In the genomic region with DNA sequence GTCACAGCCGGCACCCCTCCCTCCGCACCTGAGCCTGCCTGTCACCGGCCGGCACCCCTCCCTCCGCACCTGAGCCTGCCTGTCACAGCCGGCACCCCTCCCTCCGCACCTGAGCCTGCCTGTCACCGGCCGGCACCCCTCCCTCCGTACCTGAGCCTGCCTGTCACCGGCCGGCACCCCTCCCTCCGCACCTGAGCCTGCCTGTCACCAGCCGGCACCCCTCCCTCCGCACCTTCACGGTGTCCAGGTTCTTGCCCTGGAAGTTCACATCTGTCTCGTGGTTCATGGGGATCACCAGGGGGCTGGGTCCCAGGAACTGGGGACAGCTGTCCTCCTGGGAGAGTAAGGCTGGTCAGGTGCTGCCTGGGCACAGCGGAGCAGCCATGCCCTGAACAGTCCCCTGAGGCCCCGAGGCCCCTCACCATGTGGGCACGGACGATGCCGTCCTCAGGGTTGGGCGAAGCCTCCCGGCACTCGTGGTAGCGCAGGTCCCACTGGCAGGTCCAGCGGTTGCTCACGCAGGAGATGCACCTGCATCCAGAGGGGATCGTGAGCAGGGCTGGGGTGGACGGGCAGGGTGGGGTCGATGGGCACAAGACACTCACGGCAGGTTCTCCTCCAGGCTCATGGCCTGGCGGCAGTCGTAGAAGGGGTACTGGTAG, we compare ENCODE assay signal across 15 cellular contexts. TPM values are rescaled to one million over a fixed set of nuclear protein-coding genes. Genes with fewer than 3 reads are reported as not detected.
A peak's percentile ranks its signal among the peaks of the same experiment; 100 is the strongest.
DNase-seq lines count a peak whose midpoint lies in the region; ATAC-seq, FAIRE-seq and TF ChIP-seq lines count a peak whose summit lies in the region.
"Had no signal": no experiment of that assay in that cellular context is flagged by ENCODE, and none has a peak within 500 bp of the region (broad histone marks: within the 10 kb centered on the region; RNA-seq: fewer than 3 reads in every experiment).

No MANE protein-coding gene starts in this region.

- intact Hi-C loops in body of pancreas (cut with DNase I) (no loop called here), pancreas (cut with DNase I) (no loop called here)

- H3K9ac ChIP-seq in mucosa of stomach (ENCODE audit: low read length) = peak overlapping the region; percentile 9
- H3K9ac ChIP-seq: GM23248 had no signal

- POLR2A ChIA-PET in HEK293 (lab: Yijun Ruan, JAX) = no interaction called here

- no peak overlapping the region for H3K27ac ChIP-seq in HEK293 (ENCODE audit: extremely low read depth, low read depth, low read length)
- peak overlapping the region in 3 of 4 donors; percentile 20 to 39 (median 21) for H3K27ac ChIP-seq in body of pancreas
- H3K27ac ChIP-seq in pancreas = no peak overlapping the region
- H3K27ac ChIP-seq: GM23248 had no signal

- FAIRE-seq in urothelium cell line (lab: Jason Lieb, UNC) (peak; percentile 27), pancreas (lab: Jason Lieb, UNC) (no peak)
- FAIRE-seq: A204.1 had no signal

- no peak for DNase-seq in body of pancreas
- DNase-seq in urothelium cell line (ENCODE audit: low spot score) = no peak
- DNase-seq in pancreas = no peak
- DNase-seq in COLO829 (ENCODE audit: low spot score) = no peak
- DNase-seq: Caco-2; CD8-positive, alpha-beta T cell; DMS53; GF-D8; GM23248; H7 had no signal

- CTCF ChIA-PET in HEK293 (lab: Yijun Ruan, JAX) = interaction anchor here (1.0 kb wide), 1 partner anchor 13 kb away, joined by 5 read pairs; no protein-coding TSS in a partner anchor

- WGBS in body of pancreas, 2 donors = 95 to 96% methylated on average over 10 to 19 of the region's 34 CpGs
- 88% methylated on average over 23 to 32 of the region's 34 CpGs for whole genome bisulfite sequencing in pancreas, 2 donors

- H3K4me3 ChIP-seq in HEK293 (ENCODE audit: low read depth, low read length) (no peak overlapping the region), body of pancreas (no peak overlapping the region), mucosa of stomach (ENCODE audit: low read length) (no peak overlapping the region), pancreas (no peak overlapping the region)
- H3K4me3 ChIP-seq: GM23248 had no signal

- no peaks in the 10 kb centered on the region for H3K4me1 ChIP-seq in HEK293 (ENCODE audit: control insufficient read depth, insufficient read depth, low read length)
- H3K4me1 ChIP-seq in body of pancreas = peaks cover 42% of the 10 kb centered on the region
- peaks cover 83% of the 10 kb centered on the region for H3K4me1 ChIP-seq in mucosa of stomach (ENCODE audit: control insufficient read depth, insufficient read depth, low read length)
- H3K4me1 ChIP-seq in pancreas = peaks cover 0 to 5% (median 0%) of the 10 kb centered on the region in 3 donors

- ATAC-seq in body of pancreas = no peak
- ATAC-seq in GM21723 (IDR thresholded peaks at IDR 0.05; ENCODE audit: unreplicated experiment) = no peak
- ATAC-seq in pancreas = no peak
- ATAC-seq: CD8-positive, alpha-beta T cell had no signal

- TF ChIP-seq CTCF in HEK293 (tag by site-specific recombination; IDR thresholded peaks at IDR 0.05) = no peak
- no peak for TF ChIP-seq CTCF in body of pancreas (IDR thresholded peaks at IDR 0.05)
- no peak for TF ChIP-seq CTCF in pancreas (IDR thresholded peaks at IDR 0.05)

- peaks cover 0 to 93% of the 10 kb centered on the region in 2 experiments; a peak in 1 of 3 replicates for H3K36me3 ChIP-seq in HEK293 (ENCODE audit: control insufficient read depth in 2 of 2, insufficient read depth in 1 of 2, low read length in 2 of 2)
- peaks cover 23 to 33% of the 10 kb centered on the region in 2 donors for H3K36me3 ChIP-seq in body of pancreas (replicated peaks in 1 of 2; ENCODE audit: insufficient read depth in 1 of 2, low read depth in 2 of 2)
- H3K36me3 ChIP-seq in mucosa of stomach (ENCODE audit: control insufficient read depth, insufficient read depth, low read length) = peaks cover 44% of the 10 kb centered on the region
- H3K36me3 ChIP-seq in pancreas = peaks cover 7 to 76% (median 32%) of the 10 kb centered on the region in 3 donors

- H3K27me3 ChIP-seq in body of pancreas (no peaks in the 10 kb centered on the region), mucosa of stomach (ENCODE audit: control insufficient read depth, insufficient read depth, low read length) (no peaks in the 10 kb centered on the region), pancreas (no peaks in the 10 kb centered on the region)

- TF ChIP-seq POLR2A in body of pancreas (IDR thresholded peaks at IDR 0.05) = no peak

- no peaks in the 10 kb centered on the region for H3K9me3 ChIP-seq in HEK293 (ENCODE audit: control insufficient read depth, insufficient read depth, low read depth, low read length)
- H3K9me3 ChIP-seq in body of pancreas = no peaks in the 10 kb centered on the region
- no peaks in the 10 kb centered on the region for H3K9me3 ChIP-seq in mucosa of stomach (ENCODE audit: control insufficient read depth, low read length)
- no peaks in the 10 kb centered on the region for H3K9me3 ChIP-seq in pancreas
- H3K9me3 ChIP-seq: Caco-2 had no signal

TF ChIP-seq in HEK293, 187 proteins besides CTCF, POLR2A, EP300 and RAD21:
- TF ChIP-seq, protein P1, sequence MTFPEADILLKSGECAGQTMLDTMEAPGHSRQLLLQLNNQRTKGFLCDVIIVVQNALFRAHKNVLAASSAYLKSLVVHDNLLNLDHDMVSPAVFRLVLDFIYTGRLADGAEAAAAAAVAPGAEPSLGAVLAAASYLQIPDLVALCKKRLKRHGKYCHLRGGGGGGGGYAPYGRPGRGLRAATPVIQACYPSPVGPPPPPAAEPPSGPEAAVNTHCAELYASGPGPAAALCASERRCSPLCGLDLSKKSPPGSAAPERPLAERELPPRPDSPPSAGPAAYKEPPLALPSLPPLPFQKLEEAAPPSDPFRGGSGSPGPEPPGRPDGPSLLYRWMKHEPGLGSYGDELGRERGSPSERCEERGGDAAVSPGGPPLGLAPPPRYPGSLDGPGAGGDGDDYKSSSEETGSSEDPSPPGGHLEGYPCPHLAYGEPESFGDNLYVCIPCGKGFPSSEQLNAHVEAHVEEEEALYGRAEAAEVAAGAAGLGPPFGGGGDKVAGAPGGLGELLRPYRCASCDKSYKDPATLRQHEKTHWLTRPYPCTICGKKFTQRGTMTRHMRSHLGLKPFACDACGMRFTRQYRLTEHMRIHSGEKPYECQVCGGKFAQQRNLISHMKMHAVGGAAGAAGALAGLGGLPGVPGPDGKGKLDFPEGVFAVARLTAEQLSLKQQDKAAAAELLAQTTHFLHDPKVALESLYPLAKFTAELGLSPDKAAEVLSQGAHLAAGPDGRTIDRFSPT (tag by site-specific recombination; IDR thresholded peaks at IDR 0.05) = peak; percentile 56; the same call in 1 of the 2 replicates
- TF ChIP-seq ZIC2 (tag by site-specific recombination; IDR thresholded peaks at IDR 0.05) = no peak

RNA-seq across cellular contexts. Expression of a gene that starts 15.5 kb away (rescaled TPM):
- total RNA-seq in body of pancreas = 1 to 10 TPM; 3.0 to 3.6 TPM
- total RNA-seq in pancreas = 1 to 10 TPM; 1.3 to 3.7 (median 2.3) TPM
- polyA plus RNA-seq in pancreas = 10 to 100 TPM; 13.2 to 22.2 TPM
- polyA plus RNA-seq: CD14-positive monocyte had no signal

RNA-seq across cellular contexts. Expression of a gene that starts 21.7 kb away (rescaled TPM):
- total RNA-seq in body of pancreas (100 to 1,000 TPM; 113 to 140 TPM), pancreas (100 to 1,000 TPM in 5 of 6 donors, 10 to 100 TPM in 1; 89.3 to 168 (median 113) TPM)
- 100 to 1,000 TPM; 191 to 216 TPM for polyA plus RNA-seq in pancreas

RNA-seq across cellular contexts. Expression of a gene that starts 24.2 kb away (rescaled TPM):
- 1 to 10 TPM; 3.9 to 4.6 TPM for total RNA-seq in body of pancreas
- total RNA-seq in pancreas = 1 to 10 TPM in 5 of 6 donors, under 1 TPM in 1; 0.88 to 3.8 (median 1.6) TPM
- 10 to 100 TPM in 1 of 2 donors, 1 to 10 TPM in 1; 6.9 to 19.2 TPM for polyA plus RNA-seq in pancreas

RNA-seq across cellular contexts. Expression of a gene that starts 34.6 kb away (rescaled TPM):
- total RNA-seq in body of pancreas = 100 to 1,000 TPM in 1 of 2 donors, 10 to 100 TPM in 1; 31.9 to 128 TPM
- total RNA-seq in pancreas = 10 to 100 TPM; 17.0 to 40.7 (median 19.1) TPM
- polyA plus RNA-seq in pancreas = 10 to 100 TPM; 67.7 to 78.3 TPM

RNA-seq across cellular contexts. Expression of a gene that starts 40.9 kb away (rescaled TPM):
- total RNA-seq in body of pancreas (100 to 1,000 TPM in 1 of 2 donors, 10 to 100 TPM in 1; 61.2 to 121 TPM), pancreas (10 to 100 TPM; 19.2 to 36.7 (median 26.8) TPM)
- 100 to 1,000 TPM; 109 to 139 TPM for polyA plus RNA-seq in pancreas

Comparison
In these comparisons a context has a peak if more than half of its experiments do, and no peak if none do; other contexts are left out.
1. H3K27ac ChIP-seq: peak in body of pancreas (3 of 4); none in HEK293 (single experiment) and pancreas (0 of 4).